ENCODE assay signal across 9 cellular contexts in genomic region chr21:44024895-44025353, GRCh38. TPM values are rescaled to one million over a fixed set of nuclear protein-coding genes. Genes with fewer than 3 reads are reported as not detected.
DNase-seq lines count a peak whose midpoint lies in the region; ATAC-seq and TF ChIP-seq lines count a peak whose summit lies in the region.
"Had no signal": no experiment of that assay in that cellular context is flagged by ENCODE, and none has a peak within 500 bp of the region (broad histone marks: within the 10 kb centered on the region; RNA-seq: fewer than 3 reads in every experiment).

No MANE protein-coding gene starts in this region.

- 35 to 54% methylated on average over 8 of the region's 8 CpGs for WGBS in testis, 2 donors

- H3K4me1 Mint-ChIP-seq in activated T-cell treated with anti-CD3 and anti-CD28 coated beads, Interleukin-2, amount 50 U/mL, for 72 hours (ENCODE audit: low read depth) = peaks cover 89% of the 10 kb centered on the region

- no peaks in the 10 kb centered on the region for H3K27me3 ChIP-seq in testis

- no peak for ATAC-seq in activated T-cell treated with anti-CD3 and anti-CD28 coated beads, Interleukin-2, amount 50 U/mL, for 72 hours (replicated peaks in 1 of 2)

- no peak for TF ChIP-seq POLR2A in testis (IDR thresholded peaks at IDR 0.05)

- no peaks in the 10 kb centered on the region for H3K27me3 Mint-ChIP-seq in activated T-cell treated with anti-CD3 and anti-CD28 coated beads, Interleukin-2, amount 50 U/mL, for 72 hours (ENCODE audit: low read depth)

- H3K4me3 Mint-ChIP-seq in activated T-cell treated with anti-CD3 and anti-CD28 coated beads, Interleukin-2, amount 50 U/mL, for 72 hours = peak overlapping the region; percentile 23 to 68

- peak overlapping the region in 1 of 2 donors; percentile 12 for H3K27ac ChIP-seq in testis

- H3K36me3 ChIP-seq in testis (ENCODE audit: low read depth, missing control alignments) = no peaks in the 10 kb centered on the region

- no peak for DNase-seq in activated T-cell treated with anti-CD3 and anti-CD28 coated beads, Interleukin-2, amount 50 U/mL, for 72 hours
- DNase-seq in activated T-cell treated with anti-CD3 and anti-CD28 coated beads, Interleukin-2, amount 50 U/mL, for 48 hours = no peak
- peak; percentile 59 for DNase-seq in brain pericyte (ENCODE audit: low read depth, low spot score)
- DNase-seq in kidney tubule cell (ENCODE audit: low spot score) = peak; percentile 18
- DNase-seq in testis = peak; percentile 56
- no peak for DNase-seq in SK-N-DZ (ENCODE audit: low spot score)
- no peak for DNase-seq in DMS79 treated with DMSO at 0.1 percent for 48 hours (lab: John Stamatoyannopoulos, UW)
- no peak for DNase-seq in stimulated activated CD4-positive, alpha-beta T cell treated with anti-CD3 and anti-CD28 coated beads, Interleukin-1b, Interleukin-23, amount 100 ng/mL, for 48 hours

- H3K36me3 Mint-ChIP-seq in activated T-cell treated with anti-CD3 and anti-CD28 coated beads, Interleukin-2, amount 50 U/mL, for 72 hours (ENCODE audit: insufficient read depth in 2 of 2) = no peaks in the 10 kb centered on the region

- no peak for TF ChIP-seq CTCF in testis (IDR thresholded peaks at IDR 0.05)

- intact Hi-C loops in testis (cut with DNase I; ENCODE audit: low total_unique reads) = loop anchor here (10.0 kb wide), 1 partner anchor 50 kb away; no protein-coding TSS in a partner anchor

- H3K4me3 ChIP-seq in testis = no peak overlapping the region

- H3K9me3 ChIP-seq in testis = no peaks in the 10 kb centered on the region

- H3K27ac Mint-ChIP-seq in activated T-cell treated with anti-CD3 and anti-CD28 coated beads, Interleukin-2, amount 50 U/mL, for 72 hours = peak overlapping the region; percentile 83

- no peaks in the 10 kb centered on the region for H3K9me3 Mint-ChIP-seq in activated T-cell treated with anti-CD3 and anti-CD28 coated beads, Interleukin-2, amount 50 U/mL, for 72 hours
- H3K9me3 Mint-ChIP-seq: T-helper 1 cell treated with Interleukin-12 subunit alpha and Interleukin-12 subunit beta and Interleukin-4 antibody, amounts not matched to agents 30 μg/mL and 1 μg/mL, for 36 hours had no signal

- H3K4me1 ChIP-seq in testis = peaks cover 18% of the 10 kb centered on the region

RNA-seq across cellular contexts. Expression of gene TRAPPC10, which starts 12.8 kb away (rescaled TPM):
- total RNA-seq in activated T-cell treated with anti-CD3 and anti-CD28 coated beads, Interleukin-2, amount 50 U/mL, for 72 hours = 10 to 100 TPM; 53.5 to 72.6 TPM
- 10 to 100 TPM; 58.0 to 69.8 TPM for total RNA-seq in testis
- 46.4 TPM for polyA plus RNA-seq in testis (ENCODE audit: insufficient read depth, low read depth, low replicate concordance)
- polyA plus RNA-seq in SK-N-DZ (2014; cell fraction: cytosol; rRNA removed) = 9.2 and 14.1 TPM in 2 replicates
- 20.6 and 24.7 TPM in 2 replicates for polyA plus RNA-seq in SK-N-DZ (2014; cell fraction: nucleus; rRNA removed)

Comparison
In these comparisons a context has a peak if more than half of its experiments do, and no peak if none do; other contexts are left out.
1. DNase-seq: peak in brain pericyte (single experiment), kidney tubule cell (single experiment) and testis (single experiment); none in activated T-cell treated with anti-CD3 and anti-CD28 coated beads, Interleukin-2, amount 50 U/mL, for 72 hours (0 of 2), activated T-cell treated with anti-CD3 and anti-CD28 coated beads, Interleukin-2, amount 50 U/mL, for 48 hours (0 of 2), SK-N-DZ (single experiment), DMS79 treated with DMSO at 0.1 percent for 48 hours (single experiment) and stimulated activated CD4-positive, alpha-beta T cell treated with anti-CD3 and anti-CD28 coated beads, Interleukin-1b, Interleukin-23, amount 100 ng/mL, for 48 hours (single experiment).